ENCODE assay signal across 26 cellular contexts in the genomic region with DNA sequence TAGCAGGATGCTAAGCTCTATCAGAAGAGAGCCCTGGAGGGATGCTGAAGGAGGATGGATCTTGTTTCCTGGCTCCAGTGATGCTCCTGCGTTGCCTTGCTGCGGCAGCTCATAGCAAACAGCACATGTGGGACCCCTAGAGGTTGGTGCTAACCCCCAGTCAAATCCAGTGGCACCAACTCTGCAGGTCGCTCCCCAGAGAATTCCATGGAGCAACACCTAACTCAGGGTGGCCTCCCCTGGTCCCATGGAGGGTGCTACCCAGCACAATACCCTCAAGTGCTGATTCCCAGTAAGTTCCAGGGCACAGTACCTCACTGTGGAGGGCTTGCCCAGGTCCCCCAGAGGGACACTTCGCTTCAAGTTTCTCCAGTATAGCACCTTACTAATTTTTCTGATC.
"Had no signal": no experiment of that assay in that cellular context is flagged by ENCODE, and none has a peak within 500 bp of the region (broad histone marks: within the 10 kb centered on the region; RNA-seq: fewer than 3 reads in every experiment).

No MANE protein-coding gene starts in this region.

- H3K4me3 ChIP-seq: suprapubic skin, tibial nerve had no signal

- H3K27ac ChIP-seq: neutrophil, suprapubic skin, tibial nerve, WERI-Rb-1 had no signal

- DNase-seq: activated CD4-positive, alpha-beta T cell treated with anti-CD3 and anti-CD28 coated beads, Interleukin-2, amount 10 ng/mL, durations not matched to agents 7 days and 5 days; activated CD4-positive, CD25-positive, alpha-beta regulatory T cell treated with anti-CD3 and anti-CD28 coated beads, Interleukin-2, amount 50 U/mL, for 72 hours; activated CD8-positive, alpha-beta T cell treated with anti-CD3 and anti-CD28 coated beads for 36 hours; activated gamma-delta T cell treated with Interleukin-2 at 50 U/mL for 16 hours; activated naive CD4-positive, alpha-beta T cell treated with anti-CD3 and anti-CD28 coated beads, Interleukin-2, amount 50 U/mL, for 16 hours; activated T-cell treated with anti-CD3 and anti-CD28 coated beads, Interleukin-2, amount 50 U/mL, for 4 hours; amygdala; central memory CD4-positive, alpha-beta T cell; head of caudate nucleus; hypothalamus; kidney glomerular epithelial cell; mammary epithelial cell; small intestine; stimulated activated CD4-positive, alpha-beta T cell treated with anti-CD3 and anti-CD28 coated beads, Interleukin-4, amount 100 ng/mL, for 24 hours; SW 1271; T-helper 9 cell; WERI-Rb-1 had no signal

- FAIRE-seq: small intestine, TTC549, urothelium cell line had no signal

- ATAC-seq: activated CD8-positive, alpha-beta T cell treated with anti-CD3 and anti-CD28 coated beads for 36 hours; activated T-cell treated with anti-CD3 and anti-CD28 coated beads, Interleukin-2, amount 50 U/mL, for 4 hours; activated T-helper 17 cell treated with anti-CD3 and anti-CD28 coated beads, Interleukin-2, amount 50 U/mL, for 72 hours; esophagus mucosa; sciatic nerve; stimulated activated memory B cell treated with anti-CD40 and anti-IgM and Interleukin-4, amounts not matched to agents 10 μg/mL and 1 μg/mL and 100 μg/mL, for 72 hours had no signal

- H3K27me3 ChIP-seq: neutrophil, suprapubic skin, tibial nerve had no signal

- H3K9me3 ChIP-seq: neutrophil, suprapubic skin had no signal

- H3K4me1 ChIP-seq: tibial nerve had no signal

- H3K36me3 ChIP-seq: neutrophil, suprapubic skin, tibial nerve, WERI-Rb-1 had no signal
